In genomic region chr5:77030097-77031071, GRCh38 we compare ENCODE assay signal across 8 cellular contexts. TPM values are rescaled to one million over a fixed set of nuclear protein-coding genes. Genes with fewer than 3 reads are reported as not detected.
A peak's percentile ranks its signal among the peaks of the same experiment; 100 is the strongest.
DNase-seq lines count a peak whose midpoint lies in the region; ATAC-seq and TF ChIP-seq lines count a peak whose summit lies in the region.

Gene AGGF1, plus strand, starts transcription at chr5:77030404. Its CDS starts 363 bp downstream, at chr5:77030767.

- H3K36me3 ChIP-seq in smooth muscle cell (ENCODE audit: low read depth): peaks cover 2% of the 10 kb centered on the region

- 4% methylated on average over 76 of the region's 82 CpGs for WGBS in smooth muscle cell (ENCODE audit: low lambda C conversion rate)

- POLR2A ChIA-PET in AG04449 (lab: Yijun Ruan, JAX) (interaction anchor here (0.6 to 1.0 kb wide), 4 partner anchors 34 to 812 kb away, joined by 3 to 4 read pairs (median 3); no protein-coding TSS in a partner anchor), activated B cell treated with CpG ODN at 0.5 μM for 24 hours (lab: Charles Lee) (interaction anchor here (0.5 to 2.2 kb wide), 4 partner anchors 462 to 1330 kb away, joined by 3 to 10 read pairs (median 4); partner anchors contain the start of genes SCAMP1 and WDR41)

- H4K20me1 ChIP-seq in smooth muscle cell (ENCODE audit: low read depth): peaks cover 11% of the 10 kb centered on the region

- H3K27ac Mint-ChIP-seq in activated B cell treated with CpG ODN at 0.5 μM for 24 hours: peak within 1 kb of the TSS; percentile 89

- TF ChIP-seq CTCF in AG04449 (IDR thresholded peaks at IDR 0.05; ENCODE audit: insufficient read depth, low read length, missing control alignments) (no peak), activated B cell treated with CpG ODN at 0.5 μM for 24 hours (IDR thresholded peaks at IDR 0.05) (no peak), smooth muscle cell (IDR thresholded peaks at IDR 0.05; ENCODE audit: borderline replicate concordance, insufficient read depth, poor library complexity, severe bottlenecking) (no peak)

- peaks cover 10% of the 10 kb centered on the region for H3K4me1 ChIP-seq in smooth muscle cell (ENCODE audit: low read depth)

- peak within 1 kb of the TSS; percentile 99 for H3K4me3 Mint-ChIP-seq in activated B cell treated with CpG ODN at 0.5 μM for 24 hours

- H3F3A ChIP-seq in smooth muscle cell (ENCODE audit: low read depth): no peaks in the 10 kb centered on the region

- H3K36me3 Mint-ChIP-seq in activated B cell treated with CpG ODN at 0.5 μM for 24 hours (ENCODE audit: low read depth): peaks cover 31% of the 10 kb centered on the region

- intact Hi-C loops in activated B cell treated with CpG ODN at 0.5 μM for 24 hours (cut with micrococcal nuclease): loop anchor here (1.0 to 10.0 kb wide), 6 partner anchors 56 to 1264 kb away; partner anchors contain the start of genes AP3B1, IQGAP2, TBCA and WDR41

- DNase-seq in AG04449 (ENCODE audit: low read depth, low spot score) (peak; percentile 57), NCI-H2227 treated with DMSO at 0.1 percent for 48 hours (lab: John Stamatoyannopoulos, UW) (peak; percentile 92), activated B cell treated with CpG ODN at 0.5 μM for 24 hours (peak; percentile 79), caudate nucleus (lab: John Stamatoyannopoulos, UW) (peak in 60 of 61 donors; percentile 31 to 97 (median 88)), iPS-NIHi7 (ENCODE audit: extremely low spot score) (peak; percentile 92), smooth muscle cell (lab: John Stamatoyannopoulos, UW; ENCODE audit: unreplicated experiment) (peak; percentile 45)

- H3K79me2 ChIP-seq in smooth muscle cell (ENCODE audit: low read depth): peaks cover 13% of the 10 kb centered on the region

- H2AFZ ChIP-seq in smooth muscle cell (ENCODE audit: low read depth): peak within 1 kb of the TSS; percentile 94

- ATAC-seq in GM18907 (IDR thresholded peaks at IDR 0.05; ENCODE audit: unreplicated experiment) (peak; percentile 96), HG03159 (IDR thresholded peaks at IDR 0.05; ENCODE audit: unreplicated experiment) (peak; percentile 99), activated B cell treated with CpG ODN at 0.5 μM for 24 hours (ENCODE audit: low read depth) (peak; percentile 99)

- H3K27me3 Mint-ChIP-seq in activated B cell treated with CpG ODN at 0.5 μM for 24 hours: peaks cover 8% of the 10 kb centered on the region

- H3K4me3 ChIP-seq in AG04449 (ENCODE audit: low read depth, low read length): peak within 1 kb of the TSS; percentile 90
- peak within 1 kb of the TSS; percentile 84 for H3K4me3 ChIP-seq in smooth muscle cell

- peak within 1 kb of the TSS; percentile 67 for H3K27ac ChIP-seq in caudate nucleus (ENCODE audit: low read depth, low read length)
- peak within 1 kb of the TSS; percentile 78 for H3K27ac ChIP-seq in smooth muscle cell (ENCODE audit: low read depth)

- CTCF ChIA-PET in AG04449 (lab: Yijun Ruan, JAX): interaction anchor here (0.8 to 2.4 kb wide), 10 partner anchors 9 to 185 kb away, joined by 3 to 16 read pairs (median 4); no protein-coding TSS in a partner anchor
- CTCF ChIA-PET in activated B cell treated with CpG ODN at 0.5 μM for 24 hours (lab: Charles Lee): interaction anchor here (1.1 to 1.6 kb wide), 2 partner anchors 429 to 462 kb away, joined by 3 to 4 read pairs; partner anchors contain the start of gene WDR41

- H3K9me3 ChIP-seq in smooth muscle cell (replicated peaks; ENCODE audit: low read depth): no peaks in the 10 kb centered on the region

- peaks cover 28% of the 10 kb centered on the region for H3K4me1 Mint-ChIP-seq in activated B cell treated with CpG ODN at 0.5 μM for 24 hours

- peak within 1 kb of the TSS; percentile 100 for H3K4me2 ChIP-seq in smooth muscle cell

- peak within 1 kb of the TSS; percentile 87 for H3K9ac ChIP-seq in smooth muscle cell (ENCODE audit: low read depth)

- peaks cover 7% of the 10 kb centered on the region for H3K9me3 Mint-ChIP-seq in activated B cell treated with CpG ODN at 0.5 μM for 24 hours

- H3K27me3 ChIP-seq in smooth muscle cell (ENCODE audit: low read depth): no peaks in the 10 kb centered on the region

RNA-seq across cellular contexts. Expression of gene AGGF1, which starts in this region (rescaled TPM):
- total RNA-seq in activated B cell treated with CpG ODN at 0.5 μM for 24 hours (22.2 and 26.5 TPM in 2 replicates), smooth muscle cell (24.3 and 27.6 TPM in 2 replicates)
- 18.5 and 21.5 TPM in 2 replicates for polyA plus RNA-seq in smooth muscle cell

Comparison
In these comparisons a context has a peak if more than half of its experiments do, and no peak if none do; other contexts are left out.
1. Peak in every context shown above with its lines: DNase-seq, ATAC-seq, H3K4me3 ChIP-seq and H3K27ac ChIP-seq.